ENCODE assay signal across 1 cellular context in the genomic region with DNA sequence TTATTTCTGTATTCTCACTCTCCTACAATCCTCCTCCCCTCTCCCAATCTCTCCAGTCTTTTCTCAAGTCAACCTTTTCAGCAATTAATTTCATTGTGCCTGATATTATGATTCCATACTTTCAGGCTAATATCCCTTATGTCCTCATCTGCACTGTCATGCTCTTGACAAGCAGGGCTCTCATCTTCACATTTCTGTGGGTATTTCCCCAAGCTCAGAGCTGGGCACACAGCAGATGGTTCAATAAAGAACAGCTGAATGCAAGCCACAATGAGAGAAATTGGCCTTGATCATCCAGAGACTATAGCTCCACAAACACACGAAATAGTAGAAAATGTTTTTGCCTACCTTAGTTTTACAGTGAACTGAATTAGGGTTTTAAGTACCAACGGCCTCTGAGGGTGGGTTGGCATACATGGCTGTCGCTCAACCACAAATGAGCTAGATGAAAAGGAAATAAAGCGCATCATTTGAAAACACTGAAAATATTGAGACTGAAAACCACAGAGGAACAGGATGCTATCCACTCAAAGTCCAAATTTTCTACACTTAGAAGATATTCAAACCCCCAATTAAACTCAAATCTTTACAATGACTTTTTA.
TF ChIP-seq lines count a peak whose summit lies in the region.

No MANE protein-coding gene starts in this region.

TF ChIP-seq in WTC11, 78 proteins besides CTCF, POLR2A, EP300 and RAD21 (continued from another document):
- TF ChIP-seq ZNF512 (CRISPR knock-in tag; IDR thresholded peaks at IDR 0.05; ENCODE audit: borderline replicate concordance) = no peak
- TF ChIP-seq, protein P1, sequence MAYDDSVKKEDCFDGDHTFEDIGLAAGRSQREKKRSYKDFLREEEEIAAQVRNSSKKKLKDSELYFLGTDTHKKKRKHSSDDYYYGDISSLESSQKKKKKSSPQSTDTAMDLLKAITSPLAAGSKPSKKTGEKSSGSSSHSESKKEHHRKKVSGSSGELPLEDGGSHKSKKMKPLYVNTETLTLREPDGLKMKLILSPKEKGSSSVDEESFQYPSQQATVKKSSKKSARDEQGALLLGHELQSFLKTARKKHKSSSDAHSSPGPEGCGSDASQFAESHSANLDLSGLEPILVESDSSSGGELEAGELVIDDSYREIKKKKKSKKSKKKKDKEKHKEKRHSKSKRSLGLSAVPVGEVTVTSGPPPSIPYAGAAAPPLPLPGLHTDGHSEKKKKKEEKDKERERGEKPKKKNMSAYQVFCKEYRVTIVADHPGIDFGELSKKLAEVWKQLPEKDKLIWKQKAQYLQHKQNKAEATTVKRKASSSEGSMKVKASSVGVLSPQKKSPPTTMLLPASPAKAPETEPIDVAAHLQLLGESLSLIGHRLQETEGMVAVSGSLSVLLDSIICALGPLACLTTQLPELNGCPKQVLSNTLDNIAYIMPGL (CRISPR knock-in tag; IDR thresholded peaks at IDR 0.05) = no peak
- TF ChIP-seq NR3C1 (CRISPR knock-in tag; conservative IDR thresholded peaks at IDR 0.05; ENCODE audit: low read depth) = no peak
- TF ChIP-seq ZNF423 (CRISPR knock-in tag; IDR thresholded peaks at IDR 0.05) = no peak
